19 cellular contexts compared by ENCODE assay signal in genomic region chr7:2118056-2118455, GRCh38.
"Had no signal": no experiment of that assay in that cellular context is flagged by ENCODE, and none has a peak within 500 bp of the region (broad histone marks: within the 10 kb centered on the region; RNA-seq: fewer than 3 reads in every experiment).

No MANE protein-coding gene starts in this region.

- H3K27ac Mint-ChIP-seq: activated naive CD4-positive, alpha-beta T cell treated with anti-CD3 and anti-CD28 coated beads, Interleukin-2, amount 50 U/mL, for 24 hours; memory B cell; stimulated activated naive CD8-positive, alpha-beta T cell treated with anti-CD3 and anti-CD28 coated beads, Interleukin-15, amount 100 ng/mL, for 72 hours; T-helper 1 cell treated with Interleukin-12 subunit alpha and Interleukin-12 subunit beta and Interleukin-4 antibody, amounts not matched to agents 30 μg/mL and 1 μg/mL, for 36 hours had no signal

- H3K9me3 ChIP-seq: ascending aorta, breast epithelium, esophagus squamous epithelium, suprapubic skin, transverse colon had no signal

- DNase-seq: activated CD4-positive, alpha-beta T cell treated with anti-CD3 and anti-CD28 coated beads, Interleukin-2, amount 50 U/mL, for 4 hours; activated gamma-delta T cell; cerebellar nuclear complex; cortex of kidney; effector CD4-positive, alpha-beta T cell; esophagus squamous epithelium; naive thymus-derived CD4-positive, alpha-beta T cell; occipital lobe; stimulated activated CD8-positive, alpha-beta memory T cell treated with anti-CD3 and anti-CD28 coated beads, Interleukin-4, amount 100 ng/mL, for 48 hours; stimulated activated naive CD8-positive, alpha-beta T cell treated with anti-CD3 and anti-CD28 coated beads, Interleukin-15, amount 100 ng/mL, for 72 hours; transverse colon; WERI-Rb-1 had no signal

- H3K4me3 ChIP-seq: ascending aorta, breast epithelium, esophagus squamous epithelium, suprapubic skin, transverse colon had no signal

- H3K27me3 ChIP-seq: ascending aorta, breast epithelium, esophagus squamous epithelium, suprapubic skin, transverse colon had no signal

- H3K9me3 Mint-ChIP-seq: activated naive CD4-positive, alpha-beta T cell treated with anti-CD3 and anti-CD28 coated beads, Interleukin-2, amount 50 U/mL, for 24 hours; naive thymus-derived CD4-positive, alpha-beta T cell; T-helper 1 cell treated with Interleukin-12 subunit alpha and Interleukin-12 subunit beta and Interleukin-4 antibody, amounts not matched to agents 30 μg/mL and 1 μg/mL, for 36 hours had no signal

- H3K27ac ChIP-seq: ascending aorta, breast epithelium, esophagus squamous epithelium, suprapubic skin, transverse colon, WERI-Rb-1 had no signal

- H3K27me3 Mint-ChIP-seq: activated naive CD4-positive, alpha-beta T cell treated with anti-CD3 and anti-CD28 coated beads, Interleukin-2, amount 50 U/mL, for 24 hours; memory B cell; naive thymus-derived CD4-positive, alpha-beta T cell; stimulated activated naive CD8-positive, alpha-beta T cell treated with anti-CD3 and anti-CD28 coated beads, Interleukin-15, amount 100 ng/mL, for 72 hours had no signal

- H3K4me3 Mint-ChIP-seq: activated naive CD4-positive, alpha-beta T cell treated with anti-CD3 and anti-CD28 coated beads, Interleukin-2, amount 50 U/mL, for 24 hours; memory B cell; naive thymus-derived CD4-positive, alpha-beta T cell; stimulated activated naive CD8-positive, alpha-beta T cell treated with anti-CD3 and anti-CD28 coated beads, Interleukin-15, amount 100 ng/mL, for 72 hours; T-helper 1 cell treated with Interleukin-12 subunit alpha and Interleukin-12 subunit beta and Interleukin-4 antibody, amounts not matched to agents 30 μg/mL and 1 μg/mL, for 36 hours had no signal

- H3K36me3 Mint-ChIP-seq: activated naive CD4-positive, alpha-beta T cell treated with anti-CD3 and anti-CD28 coated beads, Interleukin-2, amount 50 U/mL, for 24 hours had no signal

- FAIRE-seq: endothelial cell of umbilical vein had no signal

- H3K36me3 ChIP-seq: ascending aorta, breast epithelium, transverse colon had no signal

- ATAC-seq: naive thymus-derived CD4-positive, alpha-beta T cell; stimulated activated naive CD8-positive, alpha-beta T cell treated with anti-CD3 and anti-CD28 coated beads, Interleukin-15, amount 100 ng/mL, for 72 hours had no signal
